Comparison of ENCODE assay signal across 22 cellular contexts in genomic region chr9:119788876-119789275, GRCh38.
"Had no signal": no experiment of that assay in that cellular context is flagged by ENCODE, and none has a peak within 500 bp of the region (broad histone marks: within the 10 kb centered on the region; RNA-seq: fewer than 3 reads in every experiment).

No MANE protein-coding gene starts in this region.

- H3K36me3 ChIP-seq: colonic mucosa, left ventricle myocardium inferior, lower lobe of right lung, neutrophil, spleen, thoracic aorta, transverse colon had no signal

- H3K9me3 Mint-ChIP-seq: memory B cell; nephron progenitor cell; stimulated activated naive B cell treated with anti-CD40 and anti-IgM and Interleukin-4, amounts not matched to agents 10 μg/mL and 1 μg/mL and 100 μg/mL, for 72 hours had no signal

- H3K27ac Mint-ChIP-seq: immature natural killer cell; memory B cell; naive B cell; nephron progenitor cell; stimulated activated naive B cell treated with anti-CD40 and anti-IgM and Interleukin-4, amounts not matched to agents 10 μg/mL and 1 μg/mL and 100 μg/mL, for 72 hours; stimulated activated naive CD8-positive, alpha-beta T cell treated with anti-CD3 and anti-CD28 coated beads, Interleukin-15, amount 100 ng/mL, for 72 hours had no signal

- H3K27me3 Mint-ChIP-seq: stimulated activated naive CD8-positive, alpha-beta T cell treated with anti-CD3 and anti-CD28 coated beads, Interleukin-15, amount 100 ng/mL, for 72 hours had no signal

- ATAC-seq: lower lobe of right lung; sciatic nerve; stimulated activated naive B cell treated with anti-CD40 and anti-IgM and Interleukin-4, amounts not matched to agents 10 μg/mL and 1 μg/mL and 100 μg/mL, for 72 hours; stimulated activated naive CD8-positive, alpha-beta T cell treated with anti-CD3 and anti-CD28 coated beads, Interleukin-15, amount 100 ng/mL, for 72 hours had no signal

- H3K27me3 ChIP-seq: colonic mucosa, foreskin keratinocyte, neutrophil, spleen, transverse colon had no signal

- H3K4me1 Mint-ChIP-seq: immature natural killer cell; memory B cell; naive B cell; stimulated activated naive B cell treated with anti-CD40 and anti-IgM and Interleukin-4, amounts not matched to agents 10 μg/mL and 1 μg/mL and 100 μg/mL, for 72 hours; stimulated activated naive CD8-positive, alpha-beta T cell treated with anti-CD3 and anti-CD28 coated beads, Interleukin-15, amount 100 ng/mL, for 72 hours had no signal

- H3K36me3 Mint-ChIP-seq: immature natural killer cell; memory B cell; naive B cell; stimulated activated naive B cell treated with anti-CD40 and anti-IgM and Interleukin-4, amounts not matched to agents 10 μg/mL and 1 μg/mL and 100 μg/mL, for 72 hours had no signal

- H3K4me3 ChIP-seq: colonic mucosa, left ventricle myocardium inferior, lower lobe of right lung, spleen, thoracic aorta, transverse colon had no signal

- DNase-seq: colonic mucosa; dermis blood vessel endothelial cell; immature natural killer cell; kidney glomerular epithelial cell; left ventricle myocardium inferior; lower lobe of right lung; midbrain; naive B cell; nephron progenitor cell; posterior cingulate gyrus; spleen; stimulated activated CD4-positive, alpha-beta T cell treated with anti-CD3 and anti-CD28 coated beads, Interleukin-15, amount 100 ng/mL, for 24 hours; stimulated activated CD4-positive, alpha-beta T cell treated with anti-CD3 and anti-CD28 coated beads, Interleukin-1b, Interleukin-23, amount 100 ng/mL, for 48 hours; stimulated activated CD4-positive, alpha-beta T cell treated with anti-CD3 and anti-CD28 coated beads, Interleukin-4, amount 100 ng/mL, for 4 hours; stimulated activated naive B cell treated with anti-CD40 and anti-IgM and Interleukin-4, amounts not matched to agents 10 μg/mL and 1 μg/mL and 100 μg/mL, for 72 hours; stimulated activated naive CD8-positive, alpha-beta T cell treated with anti-CD3 and anti-CD28 coated beads, Interleukin-15, amount 100 ng/mL, for 72 hours; transverse colon had no signal

- H3K4me3 Mint-ChIP-seq: immature natural killer cell; memory B cell; naive B cell; nephron progenitor cell; stimulated activated naive B cell treated with anti-CD40 and anti-IgM and Interleukin-4, amounts not matched to agents 10 μg/mL and 1 μg/mL and 100 μg/mL, for 72 hours; stimulated activated naive CD8-positive, alpha-beta T cell treated with anti-CD3 and anti-CD28 coated beads, Interleukin-15, amount 100 ng/mL, for 72 hours had no signal
